In the genomic region with DNA sequence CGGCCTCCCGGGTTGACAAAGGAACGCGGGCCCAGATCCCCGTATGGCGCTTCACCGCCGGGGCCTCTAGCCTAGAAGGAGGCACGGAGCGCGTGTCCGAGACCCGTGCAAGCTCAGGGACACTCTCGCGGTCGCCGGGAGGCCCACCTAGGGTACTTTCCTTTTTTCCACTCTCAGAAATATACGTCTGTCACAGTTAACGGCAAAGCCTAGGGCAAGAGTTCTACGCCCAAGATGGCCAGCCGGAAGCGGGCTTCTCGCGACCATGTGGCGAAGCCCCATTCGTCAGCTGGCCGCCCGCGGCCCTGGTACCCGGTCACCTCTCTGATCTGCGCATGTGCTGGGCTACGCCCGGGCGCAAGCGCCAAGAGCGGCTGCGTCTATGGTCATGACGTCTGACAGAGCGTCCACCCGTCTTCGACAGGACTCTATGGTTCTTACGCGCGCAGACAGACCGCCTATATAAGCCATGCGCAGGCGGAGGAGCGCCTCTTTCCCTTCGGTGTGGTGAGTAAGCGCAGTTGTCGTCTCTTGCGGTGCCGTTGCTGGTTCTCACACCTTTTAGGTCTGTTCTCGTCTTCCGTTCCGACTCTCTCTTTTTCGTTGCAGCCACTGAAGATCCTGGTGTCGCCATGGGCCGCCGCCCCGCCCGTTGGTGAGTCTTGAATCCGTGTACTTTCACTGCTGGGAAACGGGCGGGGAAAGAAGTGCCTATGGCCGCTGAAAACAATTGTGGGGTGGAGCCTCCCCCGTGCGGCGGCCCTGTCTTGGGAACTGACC, we compare ENCODE assay signal across 1 cellular context.
TF ChIP-seq lines count a peak whose summit lies in the region.

A gene (plus strand): TSS at position 490 of the 780 bp plus-strand sequence. CDS start 143 bp downstream, at position 633.

TF ChIP-seq in HEK293, 187 proteins besides CTCF, POLR2A, EP300 and RAD21 (continued from another document):
- TF ChIP-seq, protein P1, sequence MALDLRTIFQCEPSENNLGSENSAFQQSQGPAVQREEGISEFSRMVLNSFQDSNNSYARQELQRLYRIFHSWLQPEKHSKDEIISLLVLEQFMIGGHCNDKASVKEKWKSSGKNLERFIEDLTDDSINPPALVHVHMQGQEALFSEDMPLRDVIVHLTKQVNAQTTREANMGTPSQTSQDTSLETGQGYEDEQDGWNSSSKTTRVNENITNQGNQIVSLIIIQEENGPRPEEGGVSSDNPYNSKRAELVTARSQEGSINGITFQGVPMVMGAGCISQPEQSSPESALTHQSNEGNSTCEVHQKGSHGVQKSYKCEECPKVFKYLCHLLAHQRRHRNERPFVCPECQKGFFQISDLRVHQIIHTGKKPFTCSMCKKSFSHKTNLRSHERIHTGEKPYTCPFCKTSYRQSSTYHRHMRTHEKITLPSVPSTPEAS (tag by site-specific recombination; IDR thresholded peaks at IDR 0.05): no peak
- TF ChIP-seq HOXD13 (CRISPR knock-in tag; IDR thresholded peaks at IDR 0.05; ENCODE audit: borderline replicate concordance) (no peak), ZNF146 (tag by site-specific recombination; IDR thresholded peaks at IDR 0.05) (0 out of 2 replicates have a peak, but pooled peaks have one; percentile 22), ZNF10 (tag by site-specific recombination; IDR thresholded peaks at IDR 0.05) (peak; percentile 5; the same call in 1 of the 2 replicates), REPIN1 (tag by site-specific recombination; IDR thresholded peaks at IDR 0.05; ENCODE audit: low read depth) (peak; percentile 82; the same call in 1 of the 2 replicates), ZNF76 (tag by site-specific recombination; IDR thresholded peaks at IDR 0.05; ENCODE audit: borderline replicate concordance, low read depth) (no peak; the same call in 1 of the 2 replicates), YY2 (tag by site-specific recombination; IDR thresholded peaks at IDR 0.05) (no peak; the same call in 1 of the 2 replicates), ZNF768 (tag by site-specific recombination; IDR thresholded peaks at IDR 0.05) (no peak), OVOL3 (tag by site-specific recombination; IDR thresholded peaks at IDR 0.05) (no peak), TCF7L2 (IDR thresholded peaks at IDR 0.05; ENCODE audit: borderline replicate concordance, low read depth, low read length) (no peak), ZNF501 (tag by site-specific recombination; IDR thresholded peaks at IDR 0.05) (peak; percentile 67)
- TF ChIP-seq, protein P2, sequence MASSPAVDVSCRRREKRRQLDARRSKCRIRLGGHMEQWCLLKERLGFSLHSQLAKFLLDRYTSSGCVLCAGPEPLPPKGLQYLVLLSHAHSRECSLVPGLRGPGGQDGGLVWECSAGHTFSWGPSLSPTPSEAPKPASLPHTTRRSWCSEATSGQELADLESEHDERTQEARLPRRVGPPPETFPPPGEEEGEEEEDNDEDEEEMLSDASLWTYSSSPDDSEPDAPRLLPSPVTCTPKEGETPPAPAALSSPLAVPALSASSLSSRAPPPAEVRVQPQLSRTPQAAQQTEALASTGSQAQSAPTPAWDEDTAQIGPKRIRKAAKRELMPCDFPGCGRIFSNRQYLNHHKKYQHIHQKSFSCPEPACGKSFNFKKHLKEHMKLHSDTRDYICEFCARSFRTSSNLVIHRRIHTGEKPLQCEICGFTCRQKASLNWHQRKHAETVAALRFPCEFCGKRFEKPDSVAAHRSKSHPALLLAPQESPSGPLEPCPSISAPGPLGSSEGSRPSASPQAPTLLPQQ (tag by site-specific recombination; IDR thresholded peaks at IDR 0.05): no peak; the same call in 1 of the 2 replicates
- TF ChIP-seq, protein P3, sequence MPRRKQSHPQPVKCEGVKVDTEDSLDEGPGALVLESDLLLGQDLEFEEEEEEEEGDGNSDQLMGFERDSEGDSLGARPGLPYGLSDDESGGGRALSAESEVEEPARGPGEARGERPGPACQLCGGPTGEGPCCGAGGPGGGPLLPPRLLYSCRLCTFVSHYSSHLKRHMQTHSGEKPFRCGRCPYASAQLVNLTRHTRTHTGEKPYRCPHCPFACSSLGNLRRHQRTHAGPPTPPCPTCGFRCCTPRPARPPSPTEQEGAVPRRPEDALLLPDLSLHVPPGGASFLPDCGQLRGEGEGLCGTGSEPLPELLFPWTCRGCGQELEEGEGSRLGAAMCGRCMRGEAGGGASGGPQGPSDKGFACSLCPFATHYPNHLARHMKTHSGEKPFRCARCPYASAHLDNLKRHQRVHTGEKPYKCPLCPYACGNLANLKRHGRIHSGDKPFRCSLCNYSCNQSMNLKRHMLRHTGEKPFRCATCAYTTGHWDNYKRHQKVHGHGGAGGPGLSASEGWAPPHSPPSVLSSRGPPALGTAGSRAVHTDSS (tag by site-specific recombination; IDR thresholded peaks at IDR 0.05): peak; percentile 9; the same call in 1 of the 2 replicates
